In genomic region chrX:104913348-104913747, GRCh38 we compare ENCODE assay signal across 9 cellular contexts.
DNase-seq lines count a peak whose midpoint lies in the region; ATAC-seq and TF ChIP-seq lines count a peak whose summit lies in the region.
"Had no signal": no experiment of that assay in that cellular context is flagged by ENCODE, and none has a peak within 500 bp of the region (broad histone marks: within the 10 kb centered on the region; RNA-seq: fewer than 3 reads in every experiment).

No MANE protein-coding gene starts in this region.

- ATAC-seq in HG02571 (IDR thresholded peaks at IDR 0.05; ENCODE audit: unreplicated experiment): no peak

- H3K9me3 ChIP-seq in tibial nerve: no peaks in the 10 kb centered on the region

- no peaks in the 10 kb centered on the region for H3K27me3 ChIP-seq in tibial nerve

- DNase-seq in NCI-H748 (lab: John Stamatoyannopoulos, UW; ENCODE audit: unreplicated experiment): peak; percentile 1
- DNase-seq in NCI-H748 treated with DMSO at 0.1 percent for 48 hours (lab: John Stamatoyannopoulos, UW): no peak
- peak; percentile 2 for DNase-seq in RPMI8226
- peak; percentile 1 for DNase-seq in fibroblast of villous mesenchyme (ENCODE audit: low read depth)
- DNase-seq in tibial nerve (ENCODE audit: low spot score in 2 of 2): no peak
- DNase-seq in NCI-H1048 (lab: John Stamatoyannopoulos, UW): no peak
- no peak for DNase-seq in mesenteric fat pad (ENCODE audit: low spot score)
- DNase-seq: KG1 had no signal

- no peak for TF ChIP-seq EP300 in tibial nerve (IDR thresholded peaks at IDR 0.05)

- no peaks in the 10 kb centered on the region for H3K4me1 ChIP-seq in tibial nerve

- H3K4me3 ChIP-seq in fibroblast of villous mesenchyme (ENCODE audit: low read depth, low read length) (no peak overlapping the region), tibial nerve (no peak overlapping the region)

- TF ChIP-seq POLR2A in tibial nerve (IDR thresholded peaks at IDR 0.05): no peak

- TF ChIP-seq CTCF in fibroblast of villous mesenchyme (IDR thresholded peaks at IDR 0.05; ENCODE audit: insufficient read depth, low read depth, low read length) (peak; percentile 45), tibial nerve (IDR thresholded peaks at IDR 0.05) (peak in 3 of 5 experiments; percentile 17 to 34 (median 22))

- no peaks in the 10 kb centered on the region for H3K36me3 ChIP-seq in tibial nerve

- no peak overlapping the region for H3K27ac ChIP-seq in tibial nerve

Comparison
In these comparisons a context has a peak if more than half of its experiments do, and no peak if none do; other contexts are left out.
1. DNase-seq: peak in NCI-H748 (single experiment), RPMI8226 (single experiment) and fibroblast of villous mesenchyme (single experiment); none in NCI-H748 treated with DMSO at 0.1 percent for 48 hours (single experiment), tibial nerve (0 of 2), NCI-H1048 (single experiment) and mesenteric fat pad (single experiment).